ENCODE assay signal across 23 cellular contexts in genomic region chr1:99018313-99018712, GRCh38. TPM values are rescaled to one million over a fixed set of nuclear protein-coding genes. Genes with fewer than 3 reads are reported as not detected.
"Had no signal": no experiment of that assay in that cellular context is flagged by ENCODE, and none has a peak within 500 bp of the region (broad histone marks: within the 10 kb centered on the region; RNA-seq: fewer than 3 reads in every experiment).

No MANE protein-coding gene starts in this region.

- H3K9me3 Mint-ChIP-seq: nephron progenitor cell; stimulated activated effector memory CD8-positive, alpha-beta T cell treated with anti-CD3 and anti-CD28 coated beads, Interleukin-12 subunit alpha, Interleukin-12 subunit beta, amount 100 ng/mL, for 72 hours; stimulated activated naive CD8-positive, alpha-beta T cell treated with anti-CD3 and anti-CD28 coated beads, Interleukin-15, Interleukin-2, amounts not matched to agents 100 ng/mL and 50 ng/mL, for 24 hours had no signal

- H3K4me1 ChIP-seq: colonic mucosa, tibial artery, upper lobe of left lung, uterus had no signal

- H3K4me3 ChIP-seq: colonic mucosa, hepatocyte, lung, tibial artery, upper lobe of left lung, uterus had no signal

- DNase-seq: colonic mucosa; effector CD4-positive, alpha-beta T cell; foreskin melanocyte; head of caudate nucleus; left colon; left ventricle myocardium superior; mesenchymal stem cell; naive thymus-derived CD4-positive, alpha-beta T cell; nephron progenitor cell; posterior cingulate gyrus; small intestine; stimulated activated CD4-positive, alpha-beta T cell treated with anti-CD3 and anti-CD28 coated beads, Interleukin-2, amount 100 ng/mL, for 48 hours; tibial artery; upper lobe of left lung; uterus had no signal

- H3K4me3 Mint-ChIP-seq: naive thymus-derived CD4-positive, alpha-beta T cell; nephron progenitor cell; stimulated activated effector memory CD8-positive, alpha-beta T cell treated with anti-CD3 and anti-CD28 coated beads, Interleukin-12 subunit alpha, Interleukin-12 subunit beta, amount 100 ng/mL, for 72 hours; stimulated activated naive CD8-positive, alpha-beta T cell treated with anti-CD3 and anti-CD28 coated beads, Interleukin-15, Interleukin-2, amounts not matched to agents 100 ng/mL and 50 ng/mL, for 24 hours had no signal

- H3K27ac ChIP-seq: colonic mucosa, hepatocyte, neutrophil, tibial artery, upper lobe of left lung, uterus had no signal

- H3K79me2 ChIP-seq: hepatocyte had no signal

- H3K27ac Mint-ChIP-seq: naive thymus-derived CD4-positive, alpha-beta T cell; nephron progenitor cell; stimulated activated effector memory CD8-positive, alpha-beta T cell treated with anti-CD3 and anti-CD28 coated beads, Interleukin-12 subunit alpha, Interleukin-12 subunit beta, amount 100 ng/mL, for 72 hours; stimulated activated naive CD8-positive, alpha-beta T cell treated with anti-CD3 and anti-CD28 coated beads, Interleukin-15, Interleukin-2, amounts not matched to agents 100 ng/mL and 50 ng/mL, for 24 hours had no signal

- H3K36me3 Mint-ChIP-seq: naive thymus-derived CD4-positive, alpha-beta T cell; stimulated activated effector memory CD8-positive, alpha-beta T cell treated with anti-CD3 and anti-CD28 coated beads, Interleukin-12 subunit alpha, Interleukin-12 subunit beta, amount 100 ng/mL, for 72 hours had no signal

- H3K36me3 ChIP-seq: colonic mucosa, neutrophil, tibial artery, upper lobe of left lung, uterus had no signal

- ATAC-seq: left colon; left ventricle myocardium superior; naive thymus-derived CD4-positive, alpha-beta T cell; stimulated activated effector memory CD8-positive, alpha-beta T cell treated with anti-CD3 and anti-CD28 coated beads, Interleukin-12 subunit alpha, Interleukin-12 subunit beta, amount 100 ng/mL, for 72 hours had no signal

- H3K27me3 ChIP-seq: colonic mucosa, hepatocyte, neutrophil, tibial artery, upper lobe of left lung, uterus had no signal

- H3K27me3 Mint-ChIP-seq: stimulated activated naive CD8-positive, alpha-beta T cell treated with anti-CD3 and anti-CD28 coated beads, Interleukin-15, Interleukin-2, amounts not matched to agents 100 ng/mL and 50 ng/mL, for 24 hours had no signal

- H3K4me1 Mint-ChIP-seq: naive thymus-derived CD4-positive, alpha-beta T cell; stimulated activated effector memory CD8-positive, alpha-beta T cell treated with anti-CD3 and anti-CD28 coated beads, Interleukin-12 subunit alpha, Interleukin-12 subunit beta, amount 100 ng/mL, for 72 hours had no signal

- H3K9me3 ChIP-seq: colonic mucosa, neutrophil, tibial artery, upper lobe of left lung, uterus had no signal

- H3K4me2 ChIP-seq: hepatocyte had no signal

- H2AFZ ChIP-seq: hepatocyte had no signal

RNA-seq across cellular contexts. Expression of gene PLPPR5, which starts 13.7 kb away (rescaled TPM):
- total RNA-seq: dermis microvascular lymphatic vessel endothelial cell; left colon; left ventricle myocardium superior; naive thymus-derived CD4-positive, alpha-beta T cell; osteocyte; pulmonary artery endothelial cell had no signal
